ENCODE assay signal across 24 cellular contexts in the genomic region with DNA sequence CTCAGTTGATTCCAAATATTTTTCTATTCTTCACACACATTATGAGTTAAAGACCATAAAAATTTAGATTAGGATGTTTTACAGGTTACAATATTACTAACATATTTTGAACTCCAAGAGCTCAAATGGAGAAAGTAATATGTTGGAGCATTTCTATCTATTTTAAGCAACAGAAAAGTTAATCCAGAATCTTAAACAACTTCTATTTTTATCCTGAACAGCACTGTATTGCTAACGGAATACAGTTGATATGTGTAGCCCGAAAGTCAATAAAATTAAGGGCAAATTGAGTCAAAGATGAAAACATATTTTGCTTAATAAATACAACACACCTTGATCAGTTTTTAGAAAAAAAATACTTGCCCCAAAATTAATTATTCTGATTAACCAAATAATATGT.
"Had no signal": no experiment of that assay in that cellular context is flagged by ENCODE, and none has a peak within 500 bp of the region (broad histone marks: within the 10 kb centered on the region; RNA-seq: fewer than 3 reads in every experiment).

No MANE protein-coding gene starts in this region.

- H3K9me3 Mint-ChIP-seq: activated naive CD4-positive, alpha-beta T cell treated with anti-CD3 and anti-CD28 coated beads, Interleukin-2, amount 50 U/mL, for 72 hours; activated T-cell treated with anti-CD3 and anti-CD28 coated beads, Interleukin-2, amount 50 U/mL, for 4 hours; activated T-helper 17 cell treated with anti-CD3 and anti-CD28 coated beads, Interleukin-2, amount 50 U/mL, for 72 hours had no signal

- DNase-seq: activated B cell treated with CpG ODN at 0.5 μM for 24 hours; activated CD4-positive, alpha-beta T cell treated with anti-CD3 and anti-CD28 coated beads, Interleukin-2, amount 50 U/mL, for 1 hour; activated CD8-positive, alpha-beta T cell treated with anti-CD3 and anti-CD28 coated beads for 36 hours; activated gamma-delta T cell treated with Interleukin-2 at 50 U/mL for 16 hours; activated T-cell treated with anti-CD3 and anti-CD28 coated beads, Interleukin-2, amount 50 U/mL, for 4 hours; colonic mucosa; effector CD8-positive, alpha-beta T cell; erythroblast; gastrocnemius medialis; islet precursor cell; left ventricle myocardium inferior; pancreas; stimulated activated CD4-positive, alpha-beta T cell treated with anti-CD3 and anti-CD28 coated beads, Interleukin-4, amount 100 ng/mL, for 1 hour; stimulated activated naive CD8-positive, alpha-beta T cell treated with anti-CD3 and anti-CD28 coated beads, Interleukin-15, Interleukin-2, amounts not matched to agents 100 U/mL and 50 U/mL, for 24 hours; T-helper 17 cell; testis; trophoblast cell; uterus had no signal

- H3K27ac ChIP-seq: colonic mucosa, gastrocnemius medialis, hepatocyte, left ventricle myocardium inferior, pancreas, testis, uterus had no signal

- H3K4me1 ChIP-seq: colonic mucosa, pancreas, testis, uterus had no signal

- H3K79me2 ChIP-seq: hepatocyte had no signal

- H3K27me3 Mint-ChIP-seq: activated B cell treated with CpG ODN at 0.5 μM for 24 hours; activated CD8-positive, alpha-beta T cell treated with anti-CD3 and anti-CD28 coated beads for 36 hours; activated T-helper 17 cell treated with anti-CD3 and anti-CD28 coated beads, Interleukin-2, amount 50 U/mL, for 72 hours; T-helper 17 cell had no signal

- H3K4me2 ChIP-seq: hepatocyte had no signal

- H3K27ac Mint-ChIP-seq: activated B cell treated with CpG ODN at 0.5 μM for 24 hours; activated CD8-positive, alpha-beta T cell treated with anti-CD3 and anti-CD28 coated beads for 36 hours; activated naive CD4-positive, alpha-beta T cell treated with anti-CD3 and anti-CD28 coated beads, Interleukin-2, amount 50 U/mL, for 72 hours; activated T-helper 17 cell treated with anti-CD3 and anti-CD28 coated beads, Interleukin-2, amount 50 U/mL, for 72 hours; nephron; T-helper 17 cell had no signal

- H3K9me3 ChIP-seq: colonic mucosa, gastrocnemius medialis, left ventricle myocardium inferior, pancreas, right atrium auricular region, testis, uterus had no signal

- H2AFZ ChIP-seq: hepatocyte had no signal

- H3K4me3 Mint-ChIP-seq: activated B cell treated with CpG ODN at 0.5 μM for 24 hours; activated CD8-positive, alpha-beta T cell treated with anti-CD3 and anti-CD28 coated beads for 36 hours; activated T-cell treated with anti-CD3 and anti-CD28 coated beads, Interleukin-2, amount 50 U/mL, for 4 hours; activated T-helper 17 cell treated with anti-CD3 and anti-CD28 coated beads, Interleukin-2, amount 50 U/mL, for 72 hours; T-helper 17 cell had no signal

- H3K4me1 Mint-ChIP-seq: activated B cell treated with CpG ODN at 0.5 μM for 24 hours; activated T-helper 17 cell treated with anti-CD3 and anti-CD28 coated beads, Interleukin-2, amount 50 U/mL, for 72 hours; nephron; T-helper 17 cell had no signal

- H3K36me3 ChIP-seq: colonic mucosa, gastrocnemius medialis, left ventricle myocardium inferior, pancreas, right atrium auricular region, uterus had no signal

- H3K27me3 ChIP-seq: colonic mucosa, gastrocnemius medialis, hepatocyte, pancreas, right atrium auricular region, testis, uterus had no signal

- H3K4me3 ChIP-seq: colonic mucosa, gastrocnemius medialis, hepatocyte, left ventricle myocardium inferior, lung, pancreas, right atrium auricular region, testis, uterus had no signal

- H3K36me3 Mint-ChIP-seq: activated naive CD4-positive, alpha-beta T cell treated with anti-CD3 and anti-CD28 coated beads, Interleukin-2, amount 50 U/mL, for 72 hours had no signal
